ENCODE assay signal across 12 cellular contexts in genomic region chr9:137602661-137603060, GRCh38. TPM values are rescaled to one million over a fixed set of nuclear protein-coding genes. Genes with fewer than 3 reads are reported as not detected.
DNase-seq lines count a peak whose midpoint lies in the region; ATAC-seq and TF ChIP-seq lines count a peak whose summit lies in the region.
"Had no signal": no experiment of that assay in that cellular context is flagged by ENCODE, and none has a peak within 500 bp of the region (broad histone marks: within the 10 kb centered on the region; RNA-seq: fewer than 3 reads in every experiment).

No MANE protein-coding gene starts in this region.

- TF ChIP-seq CTCF in GM12864 (IDR thresholded peaks at IDR 0.05; ENCODE audit: low read depth, low read length, missing control alignments) (peak; percentile 20), natural killer cell (IDR thresholded peaks at IDR 0.05) (no peak)

- intact Hi-C loops in natural killer cell (cut with micrococcal nuclease), result no loop called here

- ATAC-seq in natural killer cell (no peak), HG02852 (IDR thresholded peaks at IDR 0.05; ENCODE audit: unreplicated experiment) (no peak), HG02870 (IDR thresholded peaks at IDR 0.05; ENCODE audit: unreplicated experiment) (no peak)

- peak overlapping the region; percentile 41 for H3K4me3 Mint-ChIP-seq in natural killer cell

- no peaks in the 10 kb centered on the region for H3K27me3 Mint-ChIP-seq in natural killer cell (ENCODE audit: low read depth in 2 of 2)

- no peak for DNase-seq in GM12864 (ENCODE audit: low read depth)
- peak; percentile 57 for DNase-seq in NAMALWA (ENCODE audit: low spot score)
- DNase-seq in UCSD-AML1 (lab: John Stamatoyannopoulos, UW; ENCODE audit: unreplicated experiment), result peak; percentile 52
- no peak for DNase-seq in natural killer cell
- DNase-seq in activated CD4-positive, CD25-positive, alpha-beta regulatory T cell (lab: John Stamatoyannopoulos, UW), result no peak
- DNase-seq: activated CD4-positive, alpha-beta T cell treated with anti-CD3 and anti-CD28 coated beads, Interleukin-2, amount 50 U/mL, for 1 hour; adrenal gland; EL; NCI-H1436 treated with DMSO at 0.1 percent for 48 hours; spleen had no signal

- no peak overlapping the region for H3K4me3 ChIP-seq in GM12864 (ENCODE audit: low read depth, low read length)
- H3K4me3 ChIP-seq: adrenal gland, spleen had no signal

- no peaks in the 10 kb centered on the region for H3K36me3 Mint-ChIP-seq in natural killer cell

- peaks cover 7 to 25% of the 10 kb centered on the region in 2 donors for H3K4me1 Mint-ChIP-seq in natural killer cell

- peak overlapping the region in 1 of 2 donors; percentile 4 for H3K27ac Mint-ChIP-seq in natural killer cell

- no peaks in the 10 kb centered on the region for H3K9me3 Mint-ChIP-seq in natural killer cell

RNA-seq across cellular contexts. Expression of gene ARRDC1, which starts 2.8 kb away (rescaled TPM):
- total RNA-seq in natural killer cell, result 100 to 1,000 TPM in 1 of 3 donors, 10 to 100 TPM in 2; 80.7 to 105 (median 92.9) TPM

RNA-seq across cellular contexts. Expression of gene ZMYND19, which starts 12.3 kb away (rescaled TPM):
- 10 to 100 TPM in 2 of 3 donors, 1 to 10 TPM in 1; 6.5 to 18.8 (median 16.3) TPM for total RNA-seq in natural killer cell

RNA-seq across cellular contexts. Expression of gene EHMT1, which starts 16.1 kb away (rescaled TPM):
- 100 to 1,000 TPM; 173 to 200 (median 176) TPM for total RNA-seq in natural killer cell

RNA-seq across cellular contexts. Expression of gene DPH7, which starts 23.9 kb away (rescaled TPM):
- 10 to 100 TPM; 39.5 to 51.0 (median 48.5) TPM for total RNA-seq in natural killer cell

RNA-seq across cellular contexts. Expression of gene MRPL41, which starts 51.0 kb away (rescaled TPM):
- total RNA-seq in natural killer cell, result 10 to 100 TPM; 11.5 to 17.9 (median 16.8) TPM

Comparison
In these comparisons a context has a peak if more than half of its experiments do, and no peak if none do; other contexts are left out.
1. DNase-seq: peak in NAMALWA (single experiment) and UCSD-AML1 (single experiment); none in GM12864 (single experiment), natural killer cell (single experiment) and activated CD4-positive, CD25-positive, alpha-beta regulatory T cell (0 of 4).